Comparison of ENCODE assay signal across 24 cellular contexts in the genomic region with DNA sequence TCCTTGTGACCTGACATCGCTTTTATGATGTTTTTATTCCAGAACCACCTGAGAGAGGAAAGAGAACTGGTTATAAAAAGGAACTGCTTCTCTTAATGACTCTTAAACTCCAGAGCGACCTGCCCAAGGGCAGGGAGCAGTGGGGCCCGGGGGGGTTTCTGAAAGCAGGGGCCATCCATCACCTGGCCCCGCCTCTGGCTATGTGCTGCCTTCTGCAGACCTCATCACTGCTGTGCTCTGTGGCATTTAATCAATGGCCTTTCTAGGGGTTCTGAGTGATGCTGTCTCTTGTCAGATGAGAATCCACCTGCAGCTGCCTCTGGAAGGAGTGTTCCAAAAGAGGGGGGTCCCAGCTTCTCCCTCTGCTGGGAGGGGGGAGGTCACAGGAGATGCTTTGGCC.
"Had no signal": no experiment of that assay in that cellular context is flagged by ENCODE, and none has a peak within 500 bp of the region (broad histone marks: within the 10 kb centered on the region; RNA-seq: fewer than 3 reads in every experiment).

No MANE protein-coding gene starts in this region.

- H3K9me3 ChIP-seq: colonic mucosa, esophagus squamous epithelium, gastrocnemius medialis, heart right ventricle, left lung, lower lobe of right lung, mucosa of descending colon had no signal

- H3K27me3 ChIP-seq: colonic mucosa, left lung had no signal

- H3K4me3 Mint-ChIP-seq: dendritic cell treated with granulocyte-macrophage colony-stimulating factor and Interleukin-4, amounts not matched to agents 40 ng/mL and 50 ng/mL, for 4 days; effector memory CD8-positive, alpha-beta T cell; endodermal cell; mesothelial cell of epicardium had no signal

- H3K27ac Mint-ChIP-seq: dendritic cell treated with granulocyte-macrophage colony-stimulating factor and Interleukin-4, amounts not matched to agents 40 ng/mL and 50 ng/mL, for 4 days; effector memory CD8-positive, alpha-beta T cell; endodermal cell; mesothelial cell of epicardium had no signal

- H3K9me3 Mint-ChIP-seq: dendritic cell treated with granulocyte-macrophage colony-stimulating factor and Interleukin-4, amounts not matched to agents 40 ng/mL and 50 ng/mL, for 4 days; effector memory CD8-positive, alpha-beta T cell; endodermal cell; mesothelial cell of epicardium had no signal

- DNase-seq: colonic mucosa; cortex of kidney; effector CD8-positive, alpha-beta T cell; effector memory CD8-positive, alpha-beta T cell; endodermal cell; erythroblast; esophagus squamous epithelium; foreskin fibroblast; foreskin melanocyte; gastrocnemius medialis; glutamatergic neuron; head of caudate nucleus; heart right ventricle; hippocampal formation; left cardiac atrium; left lung; left ventricle myocardium superior; lower lobe of right lung; mesenchymal stem cell; mucosa of descending colon had no signal

- H3K4me3 ChIP-seq: colonic mucosa, esophagus squamous epithelium, gastrocnemius medialis, heart right ventricle, left lung, lower lobe of right lung, mucosa of descending colon had no signal

- H3K27ac ChIP-seq: colonic mucosa, epithelial cell of prostate, esophagus squamous epithelium, gastrocnemius medialis, heart right ventricle, left lung, lower lobe of right lung had no signal

- H3K4me1 ChIP-seq: colonic mucosa, esophagus squamous epithelium, gastrocnemius medialis, left lung, lower lobe of right lung had no signal

- ATAC-seq: effector memory CD8-positive, alpha-beta T cell; esophagus mucosa; gastrocnemius medialis; heart right ventricle; left cardiac atrium; left ventricle myocardium superior; lower lobe of right lung; mucosa of descending colon had no signal

- H3K36me3 Mint-ChIP-seq: mesothelial cell of epicardium had no signal

- H3K36me3 ChIP-seq: colonic mucosa, esophagus squamous epithelium, gastrocnemius medialis, heart right ventricle, left lung, lower lobe of right lung had no signal
